ENCODE assay signal across 1 cellular context in the genomic region with DNA sequence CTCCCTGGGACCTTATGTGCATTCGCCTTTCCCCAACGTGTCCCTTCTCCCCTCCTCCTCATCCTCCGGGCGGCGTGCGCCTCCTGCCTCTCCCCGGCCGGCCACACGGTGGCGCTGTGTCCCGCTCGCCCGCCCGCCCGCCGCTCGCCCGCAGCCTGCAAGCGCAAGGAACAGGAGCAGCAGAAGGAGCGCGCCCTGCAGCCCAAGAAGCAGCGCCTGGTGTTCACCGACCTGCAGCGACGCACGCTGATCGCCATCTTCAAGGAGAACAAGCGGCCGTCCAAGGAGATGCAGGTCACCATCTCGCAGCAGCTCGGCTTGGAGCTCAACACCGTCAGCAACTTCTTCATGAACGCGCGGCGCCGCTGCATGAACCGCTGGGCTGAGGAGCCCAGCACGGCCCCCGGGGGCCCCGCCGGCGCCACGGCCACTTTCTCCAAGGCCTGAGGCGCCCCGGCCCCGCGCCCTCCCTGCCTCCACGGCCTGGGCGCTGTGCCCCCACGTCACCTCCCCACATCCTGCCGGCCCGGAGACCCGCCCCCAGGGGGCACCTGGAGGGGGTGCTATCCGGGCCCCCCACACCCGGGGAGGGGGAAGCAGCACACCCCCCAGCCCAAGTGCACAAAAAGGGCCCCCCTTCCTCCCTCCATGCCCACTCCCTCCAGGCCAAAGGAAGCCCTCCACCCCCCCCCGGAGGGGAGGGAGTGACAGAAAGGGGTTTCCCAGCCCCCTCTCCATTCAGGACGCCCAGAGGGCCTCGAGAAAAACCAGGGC.
TF ChIP-seq lines count a peak whose summit lies in the region.

No MANE protein-coding gene starts in this region.

TF ChIP-seq in HEK293, 187 proteins besides CTCF, POLR2A, EP300 and RAD21 (continued from another document):
- no peak for TF ChIP-seq ZNF837 (tag by site-specific recombination; IDR thresholded peaks at IDR 0.05)
- TF ChIP-seq ZNF626 (tag by site-specific recombination; IDR thresholded peaks at IDR 0.05): no peak
- no peak for TF ChIP-seq SP2 (tag by site-specific recombination; IDR thresholded peaks at IDR 0.05)
- TF ChIP-seq ZNF521 (tag by site-specific recombination; IDR thresholded peaks at IDR 0.05): no peak
- TF ChIP-seq, protein P1, sequence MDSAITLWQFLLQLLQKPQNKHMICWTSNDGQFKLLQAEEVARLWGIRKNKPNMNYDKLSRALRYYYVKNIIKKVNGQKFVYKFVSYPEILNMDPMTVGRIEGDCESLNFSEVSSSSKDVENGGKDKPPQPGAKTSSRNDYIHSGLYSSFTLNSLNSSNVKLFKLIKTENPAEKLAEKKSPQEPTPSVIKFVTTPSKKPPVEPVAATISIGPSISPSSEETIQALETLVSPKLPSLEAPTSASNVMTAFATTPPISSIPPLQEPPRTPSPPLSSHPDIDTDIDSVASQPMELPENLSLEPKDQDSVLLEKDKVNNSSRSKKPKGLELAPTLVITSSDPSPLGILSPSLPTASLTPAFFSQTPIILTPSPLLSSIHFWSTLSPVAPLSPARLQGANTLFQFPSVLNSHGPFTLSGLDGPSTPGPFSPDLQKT (IDR thresholded peaks at IDR 0.05; ENCODE audit: borderline replicate concordance, low read depth, low read length): no peak
- no peak for TF ChIP-seq ZNF121 (tag by site-specific recombination; IDR thresholded peaks at IDR 0.05)
- no peak for TF ChIP-seq HOXA7 (CRISPR knock-in tag; IDR thresholded peaks at IDR 0.05; ENCODE audit: borderline replicate concordance)
- TF ChIP-seq SCRT1 (tag by site-specific recombination; IDR thresholded peaks at IDR 0.05; ENCODE audit: borderline replicate concordance): no peak
- TF ChIP-seq ZNF664 (tag by site-specific recombination; IDR thresholded peaks at IDR 0.05): no peak
- TF ChIP-seq ZNF660 (tag by site-specific recombination; IDR thresholded peaks at IDR 0.05): no peak
- TF ChIP-seq, protein P2, sequence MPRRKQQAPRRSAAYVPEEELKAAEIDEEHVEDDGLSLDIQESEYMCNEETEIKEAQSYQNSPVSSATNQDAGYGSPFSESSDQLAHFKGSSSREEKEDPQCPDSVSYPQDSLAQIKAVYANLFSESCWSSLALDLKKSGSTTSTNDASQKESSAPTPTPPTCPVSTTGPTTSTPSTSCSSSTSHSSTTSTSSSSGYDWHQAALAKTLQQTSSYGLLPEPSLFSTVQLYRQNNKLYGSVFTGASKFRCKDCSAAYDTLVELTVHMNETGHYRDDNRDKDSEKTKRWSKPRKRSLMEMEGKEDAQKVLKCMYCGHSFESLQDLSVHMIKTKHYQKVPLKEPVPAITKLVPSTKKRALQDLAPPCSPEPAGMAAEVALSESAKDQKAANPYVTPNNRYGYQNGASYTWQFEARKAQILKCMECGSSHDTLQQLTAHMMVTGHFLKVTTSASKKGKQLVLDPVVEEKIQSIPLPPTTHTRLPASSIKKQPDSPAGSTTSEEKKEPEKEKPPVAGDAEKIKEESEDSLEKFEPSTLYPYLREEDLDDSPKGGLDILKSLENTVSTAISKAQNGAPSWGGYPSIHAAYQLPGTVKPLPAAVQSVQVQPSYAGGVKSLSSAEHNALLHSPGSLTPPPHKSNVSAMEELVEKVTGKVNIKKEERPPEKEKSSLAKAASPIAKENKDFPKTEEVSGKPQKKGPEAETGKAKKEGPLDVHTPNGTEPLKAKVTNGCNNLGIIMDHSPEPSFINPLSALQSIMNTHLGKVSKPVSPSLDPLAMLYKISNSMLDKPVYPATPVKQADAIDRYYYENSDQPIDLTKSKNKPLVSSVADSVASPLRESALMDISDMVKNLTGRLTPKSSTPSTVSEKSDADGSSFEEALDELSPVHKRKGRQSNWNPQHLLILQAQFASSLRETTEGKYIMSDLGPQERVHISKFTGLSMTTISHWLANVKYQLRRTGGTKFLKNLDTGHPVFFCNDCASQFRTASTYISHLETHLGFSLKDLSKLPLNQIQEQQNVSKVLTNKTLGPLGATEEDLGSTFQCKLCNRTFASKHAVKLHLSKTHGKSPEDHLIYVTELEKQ (tag by site-specific recombination; IDR thresholded peaks at IDR 0.05; ENCODE audit: borderline replicate concordance): no peak
- TF ChIP-seq, protein P3, sequence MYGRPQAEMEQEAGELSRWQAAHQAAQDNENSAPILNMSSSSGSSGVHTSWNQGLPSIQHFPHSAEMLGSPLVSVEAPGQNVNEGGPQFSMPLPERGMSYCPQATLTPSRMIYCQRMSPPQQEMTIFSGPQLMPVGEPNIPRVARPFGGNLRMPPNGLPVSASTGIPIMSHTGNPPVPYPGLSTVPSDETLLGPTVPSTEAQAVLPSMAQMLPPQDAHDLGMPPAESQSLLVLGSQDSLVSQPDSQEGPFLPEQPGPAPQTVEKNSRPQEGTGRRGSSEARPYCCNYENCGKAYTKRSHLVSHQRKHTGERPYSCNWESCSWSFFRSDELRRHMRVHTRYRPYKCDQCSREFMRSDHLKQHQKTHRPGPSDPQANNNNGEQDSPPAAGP (tag by site-specific recombination; IDR thresholded peaks at IDR 0.05): no peak
- no peak for TF ChIP-seq MYNN (tag by site-specific recombination; IDR thresholded peaks at IDR 0.05; ENCODE audit: borderline replicate concordance)
- TF ChIP-seq ZNF776 (tag by site-specific recombination; IDR thresholded peaks at IDR 0.05; ENCODE audit: borderline replicate concordance): no peak
- no peak for TF ChIP-seq ZNF514 (tag by site-specific recombination; IDR thresholded peaks at IDR 0.05)
- TF ChIP-seq, protein P4, sequence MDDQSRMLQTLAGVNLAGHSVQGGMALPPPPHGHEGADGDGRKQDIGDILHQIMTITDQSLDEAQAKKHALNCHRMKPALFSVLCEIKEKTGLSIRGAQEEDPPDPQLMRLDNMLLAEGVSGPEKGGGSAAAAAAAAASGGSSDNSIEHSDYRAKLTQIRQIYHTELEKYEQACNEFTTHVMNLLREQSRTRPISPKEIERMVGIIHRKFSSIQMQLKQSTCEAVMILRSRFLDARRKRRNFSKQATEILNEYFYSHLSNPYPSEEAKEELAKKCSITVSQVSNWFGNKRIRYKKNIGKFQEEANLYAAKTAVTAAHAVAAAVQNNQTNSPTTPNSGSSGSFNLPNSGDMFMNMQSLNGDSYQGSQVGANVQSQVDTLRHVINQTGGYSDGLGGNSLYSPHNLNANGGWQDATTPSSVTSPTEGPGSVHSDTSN (CRISPR knock-in tag; IDR thresholded peaks at IDR 0.05): no peak
- peak; percentile 63; the same call in 1 of the 2 replicates for TF ChIP-seq ZBTB8A (tag by site-specific recombination; IDR thresholded peaks at IDR 0.05)
- no peak for TF ChIP-seq GLI4 (tag by site-specific recombination; IDR thresholded peaks at IDR 0.05)
- TF ChIP-seq, protein P5, sequence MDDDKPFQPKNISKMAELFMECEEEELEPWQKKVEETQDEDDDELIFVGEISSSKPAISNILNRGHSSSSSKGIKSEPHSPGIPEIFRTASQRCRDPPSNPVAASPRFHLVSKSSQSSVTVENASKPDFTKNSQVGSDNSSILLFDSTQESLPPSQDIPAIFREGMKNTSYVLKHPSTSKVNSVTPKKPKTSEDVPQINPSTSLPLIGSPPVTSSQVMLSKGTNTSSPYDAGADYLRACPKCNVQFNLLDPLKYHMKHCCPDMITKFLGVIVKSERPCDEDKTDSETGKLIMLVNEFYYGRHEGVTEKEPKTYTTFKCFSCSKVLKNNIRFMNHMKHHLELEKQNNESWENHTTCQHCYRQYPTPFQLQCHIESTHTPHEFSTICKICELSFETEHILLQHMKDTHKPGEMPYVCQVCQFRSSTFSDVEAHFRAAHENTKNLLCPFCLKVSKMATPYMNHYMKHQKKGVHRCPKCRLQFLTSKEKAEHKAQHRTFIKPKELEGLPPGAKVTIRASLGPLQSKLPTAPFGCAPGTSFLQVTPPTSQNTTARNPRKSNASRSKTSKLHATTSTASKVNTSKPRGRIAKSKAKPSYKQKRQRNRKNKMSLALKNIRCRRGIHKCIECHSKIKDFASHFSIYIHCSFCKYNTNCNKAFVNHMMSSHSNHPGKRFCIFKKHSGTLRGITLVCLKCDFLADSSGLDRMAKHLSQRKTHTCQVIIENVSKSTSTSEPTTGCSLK (tag by site-specific recombination; IDR thresholded peaks at IDR 0.05): no peak
- no peak for TF ChIP-seq ZNF391 (tag by site-specific recombination; IDR thresholded peaks at IDR 0.05; ENCODE audit: borderline replicate concordance, low read depth)
- no peak for TF ChIP-seq ZNF157 (tag by site-specific recombination; IDR thresholded peaks at IDR 0.05)
- no peak for TF ChIP-seq ZNF366 (tag by site-specific recombination; conservative IDR thresholded peaks at IDR 0.05)
